ENCODE assay signal across 8 cellular contexts in genomic region chr5:175478384-175479124, GRCh38. TPM values are rescaled to one million over a fixed set of nuclear protein-coding genes. Genes with fewer than 3 reads are reported as not detected.
DNase-seq lines count a peak whose midpoint lies in the region; ATAC-seq and TF ChIP-seq lines count a peak whose summit lies in the region.

TSS of gene SFXN1 (plus strand) at chr5:175478560. CDS start at chr5:175492104, 13,544 bp downstream.

- H3K27me3 ChIP-seq in ovary (no peaks in the 10 kb centered on the region), thymus (ENCODE audit: control insufficient read depth, insufficient read depth) (peaks cover 9% of the 10 kb centered on the region)

- H3K9me3 Mint-ChIP-seq in activated naive CD4-positive, alpha-beta T cell treated with anti-CD3 and anti-CD28 coated beads, Interleukin-2, amount 50 U/mL, for 24 hours, result no peaks in the 10 kb centered on the region
- peaks cover 3% of the 10 kb centered on the region for H3K9me3 Mint-ChIP-seq in glutamatergic neuron (ENCODE audit: unreplicated experiment)

- peak within 1 kb of the TSS; percentile 98 for H3K4me3 Mint-ChIP-seq in activated naive CD4-positive, alpha-beta T cell treated with anti-CD3 and anti-CD28 coated beads, Interleukin-2, amount 50 U/mL, for 24 hours
- H3K4me3 Mint-ChIP-seq in glutamatergic neuron (ENCODE audit: unreplicated experiment), result peak within 1 kb of the TSS; percentile 93

- H3K9me3 ChIP-seq in KOPT-K1 (ENCODE audit: insufficient read depth, low read length, poor library complexity, severe bottlenecking) (no peaks in the 10 kb centered on the region), SK-N-MC (ENCODE audit: low read depth, low read length) (no peaks in the 10 kb centered on the region; the same call in 1 of the 2 replicates), ovary (no peaks in the 10 kb centered on the region), thymus (ENCODE audit: control insufficient read depth) (no peaks in the 10 kb centered on the region)

- H3K36me3 Mint-ChIP-seq in activated naive CD4-positive, alpha-beta T cell treated with anti-CD3 and anti-CD28 coated beads, Interleukin-2, amount 50 U/mL, for 24 hours, result peaks cover 29% of the 10 kb centered on the region
- peaks cover 5% of the 10 kb centered on the region for H3K36me3 Mint-ChIP-seq in glutamatergic neuron (ENCODE audit: unreplicated experiment)

- no peak for TF ChIP-seq EP300 in ovary (IDR thresholded peaks at IDR 0.05)

- H3K36me3 ChIP-seq in KOPT-K1 (ENCODE audit: insufficient read depth, low read length), result peaks cover 33% of the 10 kb centered on the region
- peaks cover 34% of the 10 kb centered on the region for H3K36me3 ChIP-seq in SK-N-MC (ENCODE audit: insufficient read depth, low read length)
- H3K36me3 ChIP-seq in ovary, result no peaks in the 10 kb centered on the region
- peaks cover 3% of the 10 kb centered on the region for H3K36me3 ChIP-seq in thymus (ENCODE audit: control insufficient read depth, insufficient read depth)

- TF ChIP-seq POLR2A in ovary (IDR thresholded peaks at IDR 0.05), result peak; percentile 57

- H3K9ac ChIP-seq in SK-N-MC (ENCODE audit: insufficient read length), result peak within 1 kb of the TSS; percentile 95

- peak within 1 kb of the TSS; percentile 97 for H3K27ac Mint-ChIP-seq in activated naive CD4-positive, alpha-beta T cell treated with anti-CD3 and anti-CD28 coated beads, Interleukin-2, amount 50 U/mL, for 24 hours
- H3K27ac Mint-ChIP-seq in glutamatergic neuron (ENCODE audit: unreplicated experiment), result peak within 1 kb of the TSS; percentile 74

- WGBS in ovary, 3 donors, result 1% methylated on average over 34 to 94 of the region's 94 CpGs
- under 1% methylated on average over 94 of the region's 94 CpGs for WGBS in thymus

- peak; percentile 92 for ATAC-seq in GM21723 (IDR thresholded peaks at IDR 0.05; ENCODE audit: unreplicated experiment)

- peak within 1 kb of the TSS; percentile 76 for H3K27ac ChIP-seq in KOPT-K1 (ENCODE audit: low read depth, low read length, poor library complexity, severe bottlenecking)
- no peak within 1 kb of the TSS for H3K27ac ChIP-seq in SK-N-MC
- peak within 1 kb of the TSS; percentile 66 to 84 for H3K27ac ChIP-seq in ovary
- peak within 1 kb of the TSS; percentile 66 for H3K27ac ChIP-seq in thymus (ENCODE audit: low read depth)

- intact Hi-C loops in ovary (cut with DNase I), result no loop called here

- H3K4me1 ChIP-seq in ovary (ENCODE audit: insufficient read depth) (peaks cover 9% of the 10 kb centered on the region), thymus (ENCODE audit: control insufficient read depth, insufficient read depth, low read length) (peaks cover 14% of the 10 kb centered on the region)

- no peaks in the 10 kb centered on the region for H3K27me3 Mint-ChIP-seq in activated naive CD4-positive, alpha-beta T cell treated with anti-CD3 and anti-CD28 coated beads, Interleukin-2, amount 50 U/mL, for 24 hours
- H3K27me3 Mint-ChIP-seq in glutamatergic neuron (ENCODE audit: unreplicated experiment), result no peaks in the 10 kb centered on the region

- H3K4me3 ChIP-seq in SK-N-MC (peak within 1 kb of the TSS; percentile 97), ovary (peak within 1 kb of the TSS; percentile 93), thymus (ENCODE audit: low read length) (peak within 1 kb of the TSS; percentile 74)

- peaks cover 57% of the 10 kb centered on the region for H3K4me1 Mint-ChIP-seq in activated naive CD4-positive, alpha-beta T cell treated with anti-CD3 and anti-CD28 coated beads, Interleukin-2, amount 50 U/mL, for 24 hours
- peaks cover 11% of the 10 kb centered on the region for H3K4me1 Mint-ChIP-seq in glutamatergic neuron (ENCODE audit: low read depth, unreplicated experiment)

- DNase-seq in ELR (ENCODE audit: low read depth), result peak; percentile 78
- no peak for DNase-seq in SK-N-MC (ENCODE audit: low read depth, low spot score)
- peak; percentile 80 for DNase-seq in glutamatergic neuron
- peak; percentile 74 to 87 (median 78) for DNase-seq in ovary

- TF ChIP-seq CTCF in glutamatergic neuron (IDR thresholded peaks at IDR 0.05; ENCODE audit: partially characterized antibody, unreplicated experiment) (no peak), ovary (IDR thresholded peaks at IDR 0.05) (no peak)

RNA-seq across cellular contexts. Expression of gene SFXN1, which starts in this region (rescaled TPM):
- total RNA-seq in glutamatergic neuron (ENCODE audit: unreplicated experiment) (67.7 TPM), ovary (10 to 100 TPM; 21.0 to 50.6 (median 31.4) TPM)
- polyA plus RNA-seq in ovary (10 to 100 TPM in 1 of 2 donors, 1 to 10 TPM in 1; 9.6 to 42.5 TPM), thymus (22.3 TPM)
